In genomic region chr1:22494943-22495579, GRCh38 we compare ENCODE assay signal across 24 cellular contexts. TPM values are rescaled to one million over a fixed set of nuclear protein-coding genes. Genes with fewer than 3 reads are reported as not detected.
DNase-seq lines count a peak whose midpoint lies in the region; ATAC-seq and TF ChIP-seq lines count a peak whose summit lies in the region.
"Had no signal": no experiment of that assay in that cellular context is flagged by ENCODE, and none has a peak within 500 bp of the region (broad histone marks: within the 10 kb centered on the region; RNA-seq: fewer than 3 reads in every experiment).

No MANE protein-coding gene starts in this region.

- H3K4me1 ChIP-seq in HEK293 (ENCODE audit: control insufficient read depth, insufficient read depth, low read length) (peaks cover 4% of the 10 kb centered on the region), osteoblast (ENCODE audit: insufficient read depth, low read length) (peaks cover 3% of the 10 kb centered on the region), Caco-2 (0 out of 2 replicates have a peak, but pooled peaks cover 3% of the 10 kb centered on the region), endodermal cell (ENCODE audit: control insufficient read depth, insufficient read depth, low read length) (peaks cover 21% of the 10 kb centered on the region)
- H3K4me1 ChIP-seq: A549 had no signal

- intact Hi-C loops in Caco-2 (cut with micrococcal nuclease; ENCODE audit: unreplicated experiment), result no loop called here

- no peak overlapping the region for H3K27ac ChIP-seq in HEK293 (ENCODE audit: extremely low read depth, low read depth, low read length)
- H3K27ac ChIP-seq in osteoblast (ENCODE audit: low read depth, low read length), result no peak overlapping the region
- H3K27ac ChIP-seq in endodermal cell (ENCODE audit: low read depth, low read length), result no peak overlapping the region
- H3K27ac ChIP-seq: A549, C4-2B, SJCRH30 had no signal

- no TSS peak for BruUV-seq in Caco-2 (replicated peaks; lab: Mats Ljungman, UMichigan)

- H3K9me3 Mint-ChIP-seq in Caco-2 (ENCODE audit: unreplicated experiment) (no peaks in the 10 kb centered on the region), endodermal cell (no peaks in the 10 kb centered on the region)
- H3K9me3 Mint-ChIP-seq: CD8-positive, alpha-beta memory T cell; GM23338; H9; HFFc6; T-cell had no signal

- H3K36me3 ChIP-seq in HEK293 (ENCODE audit: control insufficient read depth in 2 of 2, insufficient read depth in 1 of 2, low read length in 2 of 2) (peaks cover 0 to 15% of the 10 kb centered on the region in 2 experiments; a peak in 1 of 3 replicates), osteoblast (ENCODE audit: insufficient read depth, low read length) (no peaks in the 10 kb centered on the region), Caco-2 (ENCODE audit: control insufficient read depth, insufficient read depth, low read length) (no peaks in the 10 kb centered on the region; the same call in 1 of the 2 replicates), endodermal cell (ENCODE audit: control insufficient read depth, insufficient read depth, low read length) (peaks cover 28% of the 10 kb centered on the region)

- CTCF ChIA-PET in HEK293 (lab: Yijun Ruan, JAX), result interaction anchor here (1.5 kb wide), 1 partner anchor 147 kb away, joined by 4 read pairs; no protein-coding TSS in a partner anchor
- CTCF ChIA-PET in Caco-2 (lab: Charles Lee), result no interaction called here

- H4K20me1 ChIP-seq in osteoblast (ENCODE audit: insufficient read depth, low read length), result peaks cover 1% of the 10 kb centered on the region

- DNase-seq in RPMI8226 (peak; percentile 32), osteoblast (ENCODE audit: insufficient read length, low spot score, missing footprints) (peak; percentile 21), Caco-2 (no peak), endodermal cell (no peak)
- DNase-seq: Calu3; CD8-positive, alpha-beta memory T cell; H9; HFFc6; Karpas-422; NCI-H1092 treated with DMSO at 0.1 percent for 48 hours; NCI-H1436; NCI-H2171 treated with DMSO at 0.1 percent for 48 hours; NCI-H510A treated with DMSO at 0.1 percent for 48 hours; NK-92 treated with Interleukin-12 subunit alpha and Interleukin-12 subunit beta, amount 100 ng/mL, for 24 hours; PC-3; SJCRH30; T-cell had no signal

- WGBS in endodermal cell (ENCODE audit: insufficient coverage in 1 of 2, insufficient read length in 1 of 2), 2 experiments, result 95 to 100% methylated on average over 3 to 6 of the region's 6 CpGs

- H3K4me2 ChIP-seq in osteoblast (ENCODE audit: insufficient read depth, low read length), result no peak overlapping the region
- H3K4me2 ChIP-seq: A549, GM23338 had no signal

- no peak overlapping the region for H3K27ac Mint-ChIP-seq in Caco-2 (ENCODE audit: unreplicated experiment)
- H3K27ac Mint-ChIP-seq in endodermal cell, result no peak overlapping the region
- H3K27ac Mint-ChIP-seq: GM23338, H9, HFFc6, T-cell had no signal

- H3K36me3 Mint-ChIP-seq in Caco-2 (ENCODE audit: insufficient read depth, unreplicated experiment) (peaks cover 7% of the 10 kb centered on the region), endodermal cell (ENCODE audit: low read depth) (peaks cover 40% of the 10 kb centered on the region)

- H3K9me3 ChIP-seq in HEK293 (ENCODE audit: control insufficient read depth, insufficient read depth, low read depth, low read length) (no peaks in the 10 kb centered on the region), osteoblast (ENCODE audit: low read depth, low read length) (no peaks in the 10 kb centered on the region), Caco-2 (no peaks in the 10 kb centered on the region), endodermal cell (ENCODE audit: control insufficient read depth, low read length) (no peaks in the 10 kb centered on the region)
- H3K9me3 ChIP-seq: A549, SJCRH30 had no signal

- no peak overlapping the region for H3K9ac ChIP-seq in endodermal cell (ENCODE audit: extremely low read depth, low read length, poor library complexity, severe bottlenecking)

- POLR2A ChIA-PET in HEK293 (lab: Yijun Ruan, JAX), result no interaction called here
- POLR2A ChIA-PET in Caco-2 (lab: Charles Lee), result no interaction called here

- H3K27me3 ChIP-seq in osteoblast (ENCODE audit: insufficient read depth, low read length) (no peaks in the 10 kb centered on the region), Caco-2 (replicated peaks; ENCODE audit: control insufficient read depth, insufficient read depth, low read length) (no peaks in the 10 kb centered on the region), endodermal cell (ENCODE audit: control insufficient read depth, insufficient read depth, low read length, poor library complexity, severe bottlenecking) (no peaks in the 10 kb centered on the region)
- H3K27me3 ChIP-seq: SJCRH30 had no signal

- H3K4me3 ChIP-seq in HEK293 (ENCODE audit: low read depth, low read length), result no peak overlapping the region
- no peak overlapping the region for H3K4me3 ChIP-seq in osteoblast (ENCODE audit: insufficient read depth, low read length)
- H3K4me3 ChIP-seq in Caco-2 (ENCODE audit: low read depth, low read length), result no peak overlapping the region
- no peak overlapping the region for H3K4me3 ChIP-seq in endodermal cell (ENCODE audit: low read length)
- H3K4me3 ChIP-seq: A549, GM23338, SJCRH30 had no signal

- H3K4me3 Mint-ChIP-seq in Caco-2 (ENCODE audit: unreplicated experiment) (no peak overlapping the region), endodermal cell (no peak overlapping the region)
- H3K4me3 Mint-ChIP-seq: CD8-positive, alpha-beta memory T cell; GM23338; H9; HFFc6; T-cell had no signal

- H3K27me3 Mint-ChIP-seq in Caco-2 (ENCODE audit: insufficient read depth, unreplicated experiment) (no peaks in the 10 kb centered on the region), endodermal cell (ENCODE audit: insufficient read depth) (peaks cover 4% of the 10 kb centered on the region)
- H3K27me3 Mint-ChIP-seq: CD8-positive, alpha-beta memory T cell; T-cell had no signal

- no peaks in the 10 kb centered on the region for H3K4me1 Mint-ChIP-seq in Caco-2 (ENCODE audit: low read depth, unreplicated experiment)
- H3K4me1 Mint-ChIP-seq in endodermal cell, result peaks cover 50% of the 10 kb centered on the region

- ATAC-seq in HG03469 (IDR thresholded peaks at IDR 0.05; ENCODE audit: unreplicated experiment) (no peak), HG02678 (IDR thresholded peaks at IDR 0.05; ENCODE audit: unreplicated experiment) (no peak)
- ATAC-seq: A549, GM23338, PC-3, Right ventricle myocardium inferior, T-cell had no signal

- H2AFZ ChIP-seq in osteoblast (ENCODE audit: low read length), result no peak overlapping the region
- H2AFZ ChIP-seq: GM23338 had no signal

- no peak for TF ChIP-seq CTCF in HEK293 (tag by site-specific recombination; IDR thresholded peaks at IDR 0.05)
- no peak for TF ChIP-seq CTCF in osteoblast (IDR thresholded peaks at IDR 0.05; ENCODE audit: extremely low read depth, low read depth, low read length)
- no peak for TF ChIP-seq CTCF in Caco-2 (IDR thresholded peaks at IDR 0.05; ENCODE audit: insufficient read depth in 1 of 2, low read depth in 1 of 2, low read length in 1 of 2, severe bottlenecking in 1 of 2, unreplicated experiment in 1 of 2)
- no peak for TF ChIP-seq CTCF in endodermal cell (conservative IDR thresholded peaks at IDR 0.05)

- H3K79me2 ChIP-seq in osteoblast (ENCODE audit: insufficient read depth, low read length), result no peaks in the 10 kb centered on the region

TF ChIP-seq in HEK293, 187 proteins besides CTCF, POLR2A, EP300 and RAD21:
- TF ChIP-seq ZNF214 (tag by site-specific recombination; IDR thresholded peaks at IDR 0.05; ENCODE audit: borderline replicate concordance), result no peak
- 0 out of 2 replicates have a peak, but pooled peaks have one; percentile 49 for TF ChIP-seq ZNF121 (tag by site-specific recombination; IDR thresholded peaks at IDR 0.05)

RNA-seq across cellular contexts. Expression of gene ZBTB40, which starts 43.4 kb away (rescaled TPM):
- 13.8 and 16.3 TPM in 2 replicates for total RNA-seq in osteoblast
- 20.4 and 20.8 TPM in 2 replicates for total RNA-seq in Caco-2 (2022)
- total RNA-seq in endodermal cell, result 10 to 100 TPM; 18.5 to 29.7 TPM
- 13.3 TPM for polyA plus RNA-seq in endodermal cell (2013, experiment 1 of 2)
- 12.6 TPM for polyA plus RNA-seq in endodermal cell (2013, experiment 2 of 2)

Comparison
In these comparisons a context has a peak if more than half of its experiments do, and no peak if none do; other contexts are left out.
1. DNase-seq: peak in RPMI8226 (single experiment) and osteoblast (single experiment); none in Caco-2 (0 of 2) and endodermal cell (single experiment).